ENCODE assay signal across 2 cellular contexts in genomic region chr2:159292157-159292556, GRCh38.
TF ChIP-seq lines count a peak whose summit lies in the region.

No MANE protein-coding gene starts in this region.

TF ChIP-seq in GM23338, 12 proteins besides CTCF, POLR2A, EP300 and RAD21:
- TF ChIP-seq STAT1 (IDR thresholded peaks at IDR 0.05; ENCODE audit: unreplicated experiment) (no peak), REST (IDR thresholded peaks at IDR 0.05; ENCODE audit: unreplicated experiment) (no peak), CREB1 (CRISPR knock-in tag; IDR thresholded peaks at IDR 0.05; ENCODE audit: low read depth) (no peak), ZNF114 (CRISPR knock-in tag; IDR thresholded peaks at IDR 0.05) (no peak), ETS1 (IDR thresholded peaks at IDR 0.05) (no peak), POLR2AphosphoS5 (IDR thresholded peaks at IDR 0.05; ENCODE audit: low read depth) (no peak), JUNB (IDR thresholded peaks at IDR 0.05; ENCODE audit: unreplicated experiment) (no peak), ZNF462 (CRISPR knock-in tag; IDR thresholded peaks at IDR 0.05) (no peak), EZH2phosphoT487 (IDR thresholded peaks at IDR 0.05; ENCODE audit: unreplicated experiment) (no peak), NANOG (IDR thresholded peaks at IDR 0.05; ENCODE audit: borderline replicate concordance) (no peak), ZNF331 (CRISPR knock-in tag; IDR thresholded peaks at IDR 0.05; ENCODE audit: low read depth) (no peak), EZH2 (IDR thresholded peaks at IDR 0.05; ENCODE audit: low read depth, unreplicated experiment) (no peak)
TF ChIP-seq in GM23338: peak in this region for 0.

TF ChIP-seq in endothelial cell of umbilical vein, 7 proteins besides CTCF, POLR2A, EP300 and RAD21:
- no peak for TF ChIP-seq POLR2AphosphoS5 (IDR thresholded peaks at IDR 0.05; ENCODE audit: insufficient read depth, low read depth, low read length)
- TF ChIP-seq MYC (IDR thresholded peaks at IDR 0.05; ENCODE audit: low read depth, low read length) = no peak
- TF ChIP-seq MAX (IDR thresholded peaks at IDR 0.05; ENCODE audit: insufficient read depth, insufficient read length) = no peak
- no peak for TF ChIP-seq GATA2 (IDR thresholded peaks at IDR 0.05; ENCODE audit: insufficient read depth, insufficient read length, low read depth, low read length)
- TF ChIP-seq JUN (IDR thresholded peaks at IDR 0.05; ENCODE audit: borderline replicate concordance, insufficient read depth, insufficient read length, low read depth) = no peak
- no peak for TF ChIP-seq EZH2 (IDR thresholded peaks at IDR 0.05; ENCODE audit: borderline replicate concordance, low read depth, low read length, severe bottlenecking)
- TF ChIP-seq FOS (IDR thresholded peaks at IDR 0.05; ENCODE audit: borderline replicate concordance, insufficient read depth, low read length) = no peak
